2 cellular contexts compared by ENCODE assay signal in genomic region chr18:37207343-37207742, GRCh38.
TF ChIP-seq lines count a peak whose summit lies in the region.

No MANE protein-coding gene starts in this region.

TF ChIP-seq in SK-N-SH, 30 proteins besides CTCF, POLR2A, EP300 and RAD21 (continued from another document):
- no peak for TF ChIP-seq RXRA (IDR thresholded peaks at IDR 0.05; ENCODE audit: borderline replicate concordance, low read depth)
- TF ChIP-seq NFIC (IDR thresholded peaks at IDR 0.05; ENCODE audit: borderline replicate concordance), result no peak
- TF ChIP-seq MEF2A (IDR thresholded peaks at IDR 0.05; ENCODE audit: borderline replicate concordance, low read depth), result no peak
- no peak for TF ChIP-seq POLR2AphosphoS5 (IDR thresholded peaks at IDR 0.05; ENCODE audit: low read depth, low read length)
- no peak for TF ChIP-seq EZH2phosphoT487 (IDR thresholded peaks at IDR 0.05; ENCODE audit: borderline replicate concordance, low read depth)
- TF ChIP-seq GATA2 (CRISPR knock-in tag; IDR thresholded peaks at IDR 0.05), result no peak
- no peak for TF ChIP-seq GABPA (IDR thresholded peaks at IDR 0.05; ENCODE audit: low read depth)
- TF ChIP-seq SMC3 (IDR thresholded peaks at IDR 0.05; ENCODE audit: low read depth, low read length), result no peak
- no peak for TF ChIP-seq MXI1 (IDR thresholded peaks at IDR 0.05; ENCODE audit: low read depth, low read length)
- TF ChIP-seq RCOR1 (IDR thresholded peaks at IDR 0.05; ENCODE audit: low read length), result no peak
- no peak for TF ChIP-seq JUND (IDR thresholded peaks at IDR 0.05)
- TF ChIP-seq CHD2 (IDR thresholded peaks at IDR 0.05; ENCODE audit: low read length, partially characterized antibody), result no peak
- TF ChIP-seq, protein P1, sequence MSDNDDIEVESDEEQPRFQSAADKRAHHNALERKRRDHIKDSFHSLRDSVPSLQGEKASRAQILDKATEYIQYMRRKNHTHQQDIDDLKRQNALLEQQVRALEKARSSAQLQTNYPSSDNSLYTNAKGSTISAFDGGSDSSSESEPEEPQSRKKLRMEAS (IDR thresholded peaks at IDR 0.05; ENCODE audit: low read depth), result no peak
- no peak for TF ChIP-seq USF2 (IDR thresholded peaks at IDR 0.05; ENCODE audit: borderline replicate concordance, low read depth, low read length)

TF ChIP-seq in SK-N-SH treated with all-trans-retinoic acid at 6 μM for 48 hours, 23 proteins besides CTCF, POLR2A, EP300 and RAD21 (continued from another document):
- TF ChIP-seq, protein P2, sequence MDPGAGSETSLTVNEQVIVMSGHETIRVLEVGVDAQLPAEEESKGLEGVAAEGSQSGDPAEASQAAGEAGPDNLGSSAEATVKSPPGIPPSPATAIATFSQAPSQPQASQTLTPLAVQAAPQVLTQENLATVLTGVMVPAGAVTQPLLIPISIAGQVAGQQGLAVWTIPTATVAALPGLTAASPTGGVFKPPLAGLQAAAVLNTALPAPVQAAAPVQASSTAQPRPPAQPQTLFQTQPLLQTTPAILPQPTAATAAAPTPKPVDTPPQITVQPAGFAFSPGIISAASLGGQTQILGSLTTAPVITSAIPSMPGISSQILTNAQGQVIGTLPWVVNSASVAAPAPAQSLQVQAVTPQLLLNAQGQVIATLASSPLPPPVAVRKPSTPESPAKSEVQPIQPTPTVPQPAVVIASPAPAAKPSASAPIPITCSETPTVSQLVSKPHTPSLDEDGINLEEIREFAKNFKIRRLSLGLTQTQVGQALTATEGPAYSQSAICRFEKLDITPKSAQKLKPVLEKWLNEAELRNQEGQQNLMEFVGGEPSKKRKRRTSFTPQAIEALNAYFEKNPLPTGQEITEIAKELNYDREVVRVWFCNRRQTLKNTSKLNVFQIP (CRISPR knock-in tag; IDR thresholded peaks at IDR 0.05; ENCODE audit: borderline replicate concordance, low read depth), result no peak
- TF ChIP-seq ZNF8 (CRISPR knock-in tag; IDR thresholded peaks at IDR 0.05), result no peak
- TF ChIP-seq ZC3H10 (CRISPR knock-in tag; IDR thresholded peaks at IDR 0.05), result no peak
- TF ChIP-seq, protein P3, sequence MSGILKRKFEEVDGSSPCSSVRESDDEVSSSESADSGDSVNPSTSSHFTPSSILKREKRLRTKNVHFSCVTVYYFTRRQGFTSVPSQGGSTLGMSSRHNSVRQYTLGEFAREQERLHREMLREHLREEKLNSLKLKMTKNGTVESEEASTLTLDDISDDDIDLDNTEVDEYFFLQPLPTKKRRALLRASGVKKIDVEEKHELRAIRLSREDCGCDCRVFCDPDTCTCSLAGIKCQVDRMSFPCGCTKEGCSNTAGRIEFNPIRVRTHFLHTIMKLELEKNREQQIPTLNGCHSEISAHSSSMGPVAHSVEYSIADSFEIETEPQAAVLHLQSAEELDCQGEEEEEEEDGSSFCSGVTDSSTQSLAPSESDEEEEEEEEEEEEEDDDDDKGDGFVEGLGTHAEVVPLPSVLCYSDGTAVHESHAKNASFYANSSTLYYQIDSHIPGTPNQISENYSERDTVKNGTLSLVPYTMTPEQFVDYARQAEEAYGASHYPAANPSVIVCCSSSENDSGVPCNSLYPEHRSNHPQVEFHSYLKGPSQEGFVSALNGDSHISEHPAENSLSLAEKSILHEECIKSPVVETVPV (CRISPR knock-in tag; IDR thresholded peaks at IDR 0.05), result no peak
- TF ChIP-seq, protein P4, sequence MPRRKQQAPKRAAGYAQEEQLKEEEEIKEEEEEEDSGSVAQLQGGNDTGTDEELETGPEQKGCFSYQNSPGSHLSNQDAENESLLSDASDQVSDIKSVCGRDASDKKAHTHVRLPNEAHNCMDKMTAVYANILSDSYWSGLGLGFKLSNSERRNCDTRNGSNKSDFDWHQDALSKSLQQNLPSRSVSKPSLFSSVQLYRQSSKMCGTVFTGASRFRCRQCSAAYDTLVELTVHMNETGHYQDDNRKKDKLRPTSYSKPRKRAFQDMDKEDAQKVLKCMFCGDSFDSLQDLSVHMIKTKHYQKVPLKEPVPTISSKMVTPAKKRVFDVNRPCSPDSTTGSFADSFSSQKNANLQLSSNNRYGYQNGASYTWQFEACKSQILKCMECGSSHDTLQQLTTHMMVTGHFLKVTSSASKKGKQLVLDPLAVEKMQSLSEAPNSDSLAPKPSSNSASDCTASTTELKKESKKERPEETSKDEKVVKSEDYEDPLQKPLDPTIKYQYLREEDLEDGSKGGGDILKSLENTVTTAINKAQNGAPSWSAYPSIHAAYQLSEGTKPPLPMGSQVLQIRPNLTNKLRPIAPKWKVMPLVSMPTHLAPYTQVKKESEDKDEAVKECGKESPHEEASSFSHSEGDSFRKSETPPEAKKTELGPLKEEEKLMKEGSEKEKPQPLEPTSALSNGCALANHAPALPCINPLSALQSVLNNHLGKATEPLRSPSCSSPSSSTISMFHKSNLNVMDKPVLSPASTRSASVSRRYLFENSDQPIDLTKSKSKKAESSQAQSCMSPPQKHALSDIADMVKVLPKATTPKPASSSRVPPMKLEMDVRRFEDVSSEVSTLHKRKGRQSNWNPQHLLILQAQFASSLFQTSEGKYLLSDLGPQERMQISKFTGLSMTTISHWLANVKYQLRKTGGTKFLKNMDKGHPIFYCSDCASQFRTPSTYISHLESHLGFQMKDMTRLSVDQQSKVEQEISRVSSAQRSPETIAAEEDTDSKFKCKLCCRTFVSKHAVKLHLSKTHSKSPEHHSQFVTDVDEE (CRISPR knock-in tag; IDR thresholded peaks at IDR 0.05), result no peak
- no peak for TF ChIP-seq TCF4 (CRISPR knock-in tag; IDR thresholded peaks at IDR 0.05; ENCODE audit: borderline replicate concordance)
